Comparison of ENCODE assay signal across 11 cellular contexts in genomic region chr20:64082821-64083379, GRCh38. TPM values are rescaled to one million over a fixed set of nuclear protein-coding genes. Genes with fewer than 3 reads are reported as not detected.
DNase-seq lines count a peak whose midpoint lies in the region; ATAC-seq and TF ChIP-seq lines count a peak whose summit lies in the region.
"Had no signal": no experiment of that assay in that cellular context is flagged by ENCODE, and none has a peak within 500 bp of the region (broad histone marks: within the 10 kb centered on the region; RNA-seq: fewer than 3 reads in every experiment).

No MANE protein-coding gene starts in this region.

- in situ Hi-C loops in brain microvascular endothelial cell (cut with HindIII; ENCODE audit: low pct_ligation_motif_present, low sequenced_read_pairs) (no loop called here), G401 (cut with HindIII; ENCODE audit: low sequenced_read_pairs) (no loop called here)

- no peak for TF ChIP-seq CTCF in brain microvascular endothelial cell (IDR thresholded peaks at IDR 0.05; ENCODE audit: low read depth, low read length, missing control alignments)

- peak overlapping the region in 1 of 3 donors; percentile 20 for H3K27ac Mint-ChIP-seq in CD4-positive, CD25-positive, alpha-beta regulatory T cell
- H3K27ac Mint-ChIP-seq in natural killer cell treated with Interleukin-12 subunit alpha and Interleukin-12 subunit beta and Interleukin-15 and Interleukin-18, amount 100 ng/mL, for 72 hours = no peak overlapping the region

- no peaks in the 10 kb centered on the region for H3K36me3 ChIP-seq in CD4-positive, CD25-positive, alpha-beta regulatory T cell (ENCODE audit: control insufficient read depth, insufficient read depth, low read length)
- H3K36me3 ChIP-seq in HUES6 (ENCODE audit: control insufficient read depth, insufficient read depth, low read length) = no peaks in the 10 kb centered on the region
- no peaks in the 10 kb centered on the region for H3K36me3 ChIP-seq in brain microvascular endothelial cell (replicated peaks)

- H3K4me1 Mint-ChIP-seq in CD4-positive, CD25-positive, alpha-beta regulatory T cell = peaks cover 0 to 38% (median 12%) of the 10 kb centered on the region in 4 donors
- H3K4me1 Mint-ChIP-seq in natural killer cell treated with Interleukin-12 subunit alpha and Interleukin-12 subunit beta and Interleukin-15 and Interleukin-18, amount 100 ng/mL, for 72 hours (ENCODE audit: low read depth in 2 of 2) = peaks cover 12 to 29% of the 10 kb centered on the region in 2 donors

- H3K4me3 ChIP-seq in CD4-positive, CD25-positive, alpha-beta regulatory T cell (ENCODE audit: low read depth, low read length) = no peak overlapping the region
- peak overlapping the region; percentile 76 for H3K4me3 ChIP-seq in HUES6 (ENCODE audit: low read depth, low read length)
- H3K4me3 ChIP-seq in brain microvascular endothelial cell (ENCODE audit: low read depth, low read length) = peak overlapping the region; percentile 29

- ATAC-seq in CD4-positive, CD25-positive, alpha-beta regulatory T cell (ENCODE audit: low read depth in 2 of 2) = no peak
- no peak for ATAC-seq in natural killer cell treated with Interleukin-12 subunit alpha and Interleukin-12 subunit beta and Interleukin-15 and Interleukin-18, amount 100 ng/mL, for 72 hours
- no peak for ATAC-seq in GM18868 (IDR thresholded peaks at IDR 0.05; ENCODE audit: unreplicated experiment)

- peak overlapping the region; percentile 72 to 94 (median 82) for H3K4me3 Mint-ChIP-seq in CD4-positive, CD25-positive, alpha-beta regulatory T cell
- H3K4me3 Mint-ChIP-seq in natural killer cell treated with Interleukin-12 subunit alpha and Interleukin-12 subunit beta and Interleukin-15 and Interleukin-18, amount 100 ng/mL, for 72 hours = peak overlapping the region; percentile 65

- peaks cover 0 to 5% (median 0%) of the 10 kb centered on the region in 7 donors for H3K9me3 Mint-ChIP-seq in CD4-positive, CD25-positive, alpha-beta regulatory T cell
- H3K9me3 Mint-ChIP-seq in natural killer cell treated with Interleukin-12 subunit alpha and Interleukin-12 subunit beta and Interleukin-15 and Interleukin-18, amount 100 ng/mL, for 72 hours = no peaks in the 10 kb centered on the region

- peaks cover 27% of the 10 kb centered on the region for H3K27me3 Mint-ChIP-seq in CD4-positive, CD25-positive, alpha-beta regulatory T cell
- H3K27me3 Mint-ChIP-seq in natural killer cell treated with Interleukin-12 subunit alpha and Interleukin-12 subunit beta and Interleukin-15 and Interleukin-18, amount 100 ng/mL, for 72 hours = peaks cover 5 to 8% of the 10 kb centered on the region in 2 donors

- no peak overlapping the region for H3K27ac ChIP-seq in CD4-positive, CD25-positive, alpha-beta regulatory T cell (ENCODE audit: insufficient read depth, low read length, poor library complexity, severe bottlenecking)
- H3K27ac ChIP-seq in HUES6 (ENCODE audit: low read depth, low read length) = no peak overlapping the region
- H3K27ac ChIP-seq in brain microvascular endothelial cell = no peak overlapping the region

- H3K27me3 ChIP-seq in CD4-positive, CD25-positive, alpha-beta regulatory T cell (ENCODE audit: control insufficient read depth, insufficient read depth, low read length) = peaks cover 4% of the 10 kb centered on the region
- H3K27me3 ChIP-seq in HUES6 (ENCODE audit: control insufficient read depth, insufficient read depth, low read length) (peaks cover 61% of the 10 kb centered on the region), brain microvascular endothelial cell (replicated peaks) (peaks cover 27% of the 10 kb centered on the region)

- no peak for DNase-seq in CD4-positive, CD25-positive, alpha-beta regulatory T cell
- DNase-seq in brain microvascular endothelial cell (no peak), AML-193 (lab: John Stamatoyannopoulos, UW) (no peak), G401 (ENCODE audit: low spot score) (no peak), dermis blood vessel endothelial cell (no peak)
- no peak for DNase-seq in natural killer cell treated with Interleukin-12 subunit alpha and Interleukin-12 subunit beta and Interleukin-15 and Interleukin-18, amount 100 ng/mL, for 72 hours (ENCODE audit: low spot score)

- H3K9ac ChIP-seq in HUES6 (ENCODE audit: low read length) = no peak overlapping the region

- peaks cover 0 to 6% of the 10 kb centered on the region in 2 experiments for H3K9me3 ChIP-seq in CD4-positive, CD25-positive, alpha-beta regulatory T cell (ENCODE audit: control insufficient read depth in 2 of 2, low read length in 2 of 2)
- H3K9me3 ChIP-seq in HUES6 (ENCODE audit: control insufficient read depth, insufficient read depth, low read depth, low read length) = no peaks in the 10 kb centered on the region

- peaks cover 44% of the 10 kb centered on the region for H3K4me1 ChIP-seq in CD4-positive, CD25-positive, alpha-beta regulatory T cell (ENCODE audit: control insufficient read depth, insufficient read depth, low read length, poor library complexity, severe bottlenecking)
- H3K4me1 ChIP-seq in HUES6 (ENCODE audit: control insufficient read depth, insufficient read depth, low read length) = peaks cover 31% of the 10 kb centered on the region

- H3K36me3 Mint-ChIP-seq in CD4-positive, CD25-positive, alpha-beta regulatory T cell = no peaks in the 10 kb centered on the region
- H3K36me3 Mint-ChIP-seq in natural killer cell treated with Interleukin-12 subunit alpha and Interleukin-12 subunit beta and Interleukin-15 and Interleukin-18, amount 100 ng/mL, for 72 hours = no peaks in the 10 kb centered on the region

RNA-seq across cellular contexts. Expression of gene LKAAEAR1, which starts 1.3 kb away (rescaled TPM):
- total RNA-seq in CD4-positive, CD25-positive, alpha-beta regulatory T cell = not detected
- 1 to 10 TPM in 1 of 4 donors, under 1 TPM in 1, not detected in 2; 0.42 to 1.4 TPM for polyA plus RNA-seq in CD4-positive, CD25-positive, alpha-beta regulatory T cell
- total RNA-seq in natural killer cell treated with Interleukin-12 subunit alpha and Interleukin-12 subunit beta and Interleukin-15 and Interleukin-18, amount 100 ng/mL, for 72 hours = not detected
- total RNA-seq in G401 (2014; rRNA removed; shearing (Covaris generic)) = not detected in 2 replicates
- not detected in 2 replicates for total RNA-seq in dermis blood vessel endothelial cell
- total RNA-seq: pulmonary artery endothelial cell had no signal

RNA-seq across cellular contexts. Expression of gene OPRL1, which starts 3.0 kb away (rescaled TPM):
- total RNA-seq in CD4-positive, CD25-positive, alpha-beta regulatory T cell = 1.3 TPM
- 1 to 10 TPM in 1 of 4 donors, under 1 TPM in 3; 0.58 to 1.1 (median 0.59) TPM for polyA plus RNA-seq in CD4-positive, CD25-positive, alpha-beta regulatory T cell
- total RNA-seq in natural killer cell treated with Interleukin-12 subunit alpha and Interleukin-12 subunit beta and Interleukin-15 and Interleukin-18, amount 100 ng/mL, for 72 hours = under 1 TPM; 0.12 to 0.20 TPM
- total RNA-seq in G401 (2014; rRNA removed; shearing (Covaris generic)) = 4.2 and 5.0 TPM in 2 replicates
- 3.2 and 5.4 TPM in 2 replicates for total RNA-seq in dermis blood vessel endothelial cell

RNA-seq across cellular contexts. Expression of gene RGS19, which starts 3.6 kb away (rescaled TPM):
- 50.7 TPM for total RNA-seq in CD4-positive, CD25-positive, alpha-beta regulatory T cell
- polyA plus RNA-seq in CD4-positive, CD25-positive, alpha-beta regulatory T cell = 100 to 1,000 TPM in 2 of 4 donors, 10 to 100 TPM in 2; 79.4 to 105 (median 95.0) TPM
- total RNA-seq in natural killer cell treated with Interleukin-12 subunit alpha and Interleukin-12 subunit beta and Interleukin-15 and Interleukin-18, amount 100 ng/mL, for 72 hours = 10 to 100 TPM; 27.1 to 33.4 TPM
- 32.9 and 33.4 TPM in 2 replicates for total RNA-seq in G401 (2014; rRNA removed; shearing (Covaris generic))
- 29.3 and 44.6 TPM in 2 replicates for total RNA-seq in dermis blood vessel endothelial cell

RNA-seq across cellular contexts. Expression of gene TCEA2, which starts 19.9 kb away (rescaled TPM):
- total RNA-seq in CD4-positive, CD25-positive, alpha-beta regulatory T cell = 24.8 TPM
- polyA plus RNA-seq in CD4-positive, CD25-positive, alpha-beta regulatory T cell = 10 to 100 TPM; 17.7 to 27.1 (median 20.9) TPM
- 10 to 100 TPM; 23.2 to 24.1 TPM for total RNA-seq in natural killer cell treated with Interleukin-12 subunit alpha and Interleukin-12 subunit beta and Interleukin-15 and Interleukin-18, amount 100 ng/mL, for 72 hours
- 29.2 and 44.0 TPM in 2 replicates for total RNA-seq in G401 (2014; rRNA removed; shearing (Covaris generic))
- total RNA-seq in dermis blood vessel endothelial cell = 35.8 and 45.9 TPM in 2 replicates

RNA-seq across cellular contexts. Expression of gene NPBWR2, which starts 24.5 kb away (rescaled TPM):
- not detected for total RNA-seq in CD4-positive, CD25-positive, alpha-beta regulatory T cell
- not detected for polyA plus RNA-seq in CD4-positive, CD25-positive, alpha-beta regulatory T cell
- not detected for total RNA-seq in natural killer cell treated with Interleukin-12 subunit alpha and Interleukin-12 subunit beta and Interleukin-15 and Interleukin-18, amount 100 ng/mL, for 72 hours
- not detected in 2 replicates for total RNA-seq in G401 (2014; rRNA removed; shearing (Covaris generic))
- total RNA-seq in dermis blood vessel endothelial cell = not detected in 2 replicates
- total RNA-seq: dermis microvascular lymphatic vessel endothelial cell, pulmonary artery endothelial cell, SK-MEL-5 had no signal
